Comparison of ENCODE assay signal across 12 cellular contexts in genomic region chr16:52545157-52545543, GRCh38. TPM values are rescaled to one million over a fixed set of nuclear protein-coding genes. Genes with fewer than 3 reads are reported as not detected.
DNase-seq lines count a peak whose midpoint lies in the region; ATAC-seq and TF ChIP-seq lines count a peak whose summit lies in the region.
"Had no signal": no experiment of that assay in that cellular context is flagged by ENCODE, and none has a peak within 500 bp of the region (broad histone marks: within the 10 kb centered on the region; RNA-seq: fewer than 3 reads in every experiment).

No MANE protein-coding gene starts in this region.

- no peak for TF ChIP-seq POLR2A in lower leg skin (IDR thresholded peaks at IDR 0.05)

- H3K27me3 Mint-ChIP-seq in natural killer cell treated with Interleukin-12 subunit alpha and Interleukin-12 subunit beta and Interleukin-15 and Interleukin-18, amount 100 ng/mL, for 72 hours: peaks cover 23 to 42% of the 10 kb centered on the region in 2 donors

- H3K27ac ChIP-seq in ascending aorta: no peak overlapping the region

- H3K27ac Mint-ChIP-seq in natural killer cell treated with Interleukin-12 subunit alpha and Interleukin-12 subunit beta and Interleukin-15 and Interleukin-18, amount 100 ng/mL, for 72 hours: no peak overlapping the region
- H3K27ac Mint-ChIP-seq: stimulated activated naive CD8-positive, alpha-beta T cell treated with anti-CD3 and anti-CD28 coated beads, Interleukin-15, Interleukin-2, amounts not matched to agents 100 ng/mL and 50 ng/mL, for 24 hours had no signal

- H3K4me3 ChIP-seq in ascending aorta (peak overlapping the region; percentile 36 to 53), lower leg skin (ENCODE audit: low read depth, poor library complexity, severe bottlenecking) (peak overlapping the region; percentile 23), skeletal muscle satellite cell (ENCODE audit: low read length) (no peak overlapping the region)

- H3K36me3 ChIP-seq in ascending aorta (no peaks in the 10 kb centered on the region), skeletal muscle satellite cell (ENCODE audit: insufficient read depth, low read length) (no peaks in the 10 kb centered on the region)

- 10 to 12% methylated on average over 15 of the region's 15 CpGs for WGBS in lower leg skin, 2 donors

- DNase-seq in DMS79 treated with DMSO at 0.1 percent for 48 hours (lab: John Stamatoyannopoulos, UW) (peak; percentile 40), DMS79 (lab: John Stamatoyannopoulos, UW) (no peak), ascending aorta (ENCODE audit: low spot score in 2 of 2) (no peak), lower leg skin (ENCODE audit: low spot score in 2 of 2) (no peak), NCI-H446 (lab: John Stamatoyannopoulos, UW) (no peak)
- no peak for DNase-seq in natural killer cell treated with Interleukin-12 subunit alpha and Interleukin-12 subunit beta and Interleukin-15 and Interleukin-18, amount 100 ng/mL, for 72 hours (ENCODE audit: low spot score)
- DNase-seq: ACHN, NCI-H1930 had no signal

- TF ChIP-seq CTCF in ascending aorta (IDR thresholded peaks at IDR 0.05): no peak
- TF ChIP-seq CTCF in lower leg skin (IDR thresholded peaks at IDR 0.05): no peak

- H3K4me2 ChIP-seq in skeletal muscle satellite cell (ENCODE audit: low read length): peak overlapping the region; percentile 37

- no peaks in the 10 kb centered on the region for H3K36me3 Mint-ChIP-seq in natural killer cell treated with Interleukin-12 subunit alpha and Interleukin-12 subunit beta and Interleukin-15 and Interleukin-18, amount 100 ng/mL, for 72 hours

- no peaks in the 10 kb centered on the region for H3K4me1 Mint-ChIP-seq in natural killer cell treated with Interleukin-12 subunit alpha and Interleukin-12 subunit beta and Interleukin-15 and Interleukin-18, amount 100 ng/mL, for 72 hours (ENCODE audit: low read depth in 2 of 2)

- H3K9me3 ChIP-seq in ascending aorta: no peaks in the 10 kb centered on the region
- no peaks in the 10 kb centered on the region for H3K9me3 ChIP-seq in skeletal muscle satellite cell (replicated peaks; ENCODE audit: low read length)

- no peak overlapping the region for H3K4me3 Mint-ChIP-seq in natural killer cell treated with Interleukin-12 subunit alpha and Interleukin-12 subunit beta and Interleukin-15 and Interleukin-18, amount 100 ng/mL, for 72 hours
- H3K4me3 Mint-ChIP-seq: stimulated activated naive CD8-positive, alpha-beta T cell treated with anti-CD3 and anti-CD28 coated beads, Interleukin-15, Interleukin-2, amounts not matched to agents 100 ng/mL and 50 ng/mL, for 24 hours had no signal

- H3K9ac ChIP-seq in skeletal muscle satellite cell (ENCODE audit: low read depth, low read length): no peak overlapping the region

- intact Hi-C loops in ascending aorta (cut with DNase I) (no loop called here), lower leg skin (cut with DNase I; ENCODE audit: low total_unique reads) (no loop called here)

- H3K4me1 ChIP-seq in ascending aorta: peaks cover 4 to 8% of the 10 kb centered on the region in 2 donors
- no peaks in the 10 kb centered on the region for H3K4me1 ChIP-seq in skeletal muscle satellite cell (ENCODE audit: control insufficient read depth, insufficient read depth, low read length)

- H3K9me3 Mint-ChIP-seq in natural killer cell treated with Interleukin-12 subunit alpha and Interleukin-12 subunit beta and Interleukin-15 and Interleukin-18, amount 100 ng/mL, for 72 hours: no peaks in the 10 kb centered on the region
- H3K9me3 Mint-ChIP-seq: stimulated activated naive CD8-positive, alpha-beta T cell treated with anti-CD3 and anti-CD28 coated beads, Interleukin-15, Interleukin-2, amounts not matched to agents 100 ng/mL and 50 ng/mL, for 24 hours had no signal

- peaks cover 4% of the 10 kb centered on the region for H3K27me3 ChIP-seq in ascending aorta
- peaks cover 22% of the 10 kb centered on the region for H3K27me3 ChIP-seq in skeletal muscle satellite cell (ENCODE audit: control insufficient read depth, insufficient read depth, low read length)

- ATAC-seq in GM18861 (IDR thresholded peaks at IDR 0.05; ENCODE audit: unreplicated experiment): no peak
- ATAC-seq in natural killer cell treated with Interleukin-12 subunit alpha and Interleukin-12 subunit beta and Interleukin-15 and Interleukin-18, amount 100 ng/mL, for 72 hours: no peak

RNA-seq across cellular contexts. Expression of gene TOX3, which starts 1.8 kb away (rescaled TPM):
- total RNA-seq in ascending aorta (not detected), lower leg skin (1 to 10 TPM in 3 of 4 donors, under 1 TPM in 1; 0.51 to 3.8 (median 1.9) TPM)
- not detected in 2 replicates for total RNA-seq in skeletal muscle satellite cell (2012; rRNA removed)
- total RNA-seq in natural killer cell treated with Interleukin-12 subunit alpha and Interleukin-12 subunit beta and Interleukin-15 and Interleukin-18, amount 100 ng/mL, for 72 hours: not detected
- total RNA-seq: T-helper 2 cell treated with Interferon-gamma antibody and Interleukin-4, amounts not matched to agents 100 ng/mL and 5 ng/mL, for 36 hours had no signal
